Comparison of ENCODE assay signal across 20 cellular contexts in genomic region chr17:12320286-12320685, GRCh38.
A peak's percentile ranks its signal among the peaks of the same experiment; 100 is the strongest.
DNase-seq lines count a peak whose midpoint lies in the region; ATAC-seq and TF ChIP-seq lines count a peak whose summit lies in the region.
"Had no signal": no experiment of that assay in that cellular context is flagged by ENCODE, and none has a peak within 500 bp of the region (broad histone marks: within the 10 kb centered on the region; RNA-seq: fewer than 3 reads in every experiment).

No MANE protein-coding gene starts in this region.

- no peak for ATAC-seq in HG03095 (IDR thresholded peaks at IDR 0.05; ENCODE audit: unreplicated experiment)
- ATAC-seq: activated naive CD4-positive, alpha-beta T cell treated with anti-CD3 and anti-CD28 coated beads, Interleukin-2, amount 50 U/mL, for 72 hours; activated T-cell treated with anti-CD3 and anti-CD28 coated beads, Interleukin-2, amount 50 U/mL, for 72 hours; gastroesophageal sphincter; pancreas; right lobe of liver; Right ventricle myocardium inferior; stimulated activated naive B cell treated with anti-CD40 and anti-IgM and Interleukin-4, amounts not matched to agents 10 μg/mL and 1 μg/mL and 100 μg/mL, for 72 hours had no signal

- H3K27me3 ChIP-seq in SJSA1 (replicated peaks) (no peaks in the 10 kb centered on the region), tibial artery (no peaks in the 10 kb centered on the region)
- H3K27me3 ChIP-seq: cardiac muscle cell, gastroesophageal sphincter, pancreas, right lobe of liver, transverse colon had no signal

- H3K36me3 ChIP-seq in SJSA1 (no peaks in the 10 kb centered on the region), tibial artery (no peaks in the 10 kb centered on the region)
- H3K36me3 ChIP-seq: cardiac muscle cell, gastroesophageal sphincter, pancreas, right lobe of liver, transverse colon had no signal

- H3K27ac ChIP-seq in SJSA1 (peak overlapping the region; percentile 13; the same call in 1 of the 2 replicates), tibial artery (peak overlapping the region; percentile 77 to 78)
- H3K27ac ChIP-seq: cardiac muscle cell, gastroesophageal sphincter, pancreas, right lobe of liver, transverse colon had no signal

- in situ Hi-C loops in GM13976 (cut with MboI; ENCODE audit: low sequenced_read_pairs, unreplicated experiment) = no loop called here

- H3K4me3 ChIP-seq in SJSA1 (no peak overlapping the region), fibroblast of mammary gland (ENCODE audit: control insufficient read depth, low read depth, low read length) (no peak overlapping the region), tibial artery (no peak overlapping the region)
- H3K4me3 ChIP-seq: cardiac muscle cell, gastroesophageal sphincter, pancreas, right lobe of liver, transverse colon had no signal

- intact Hi-C loops in tibial artery (cut with DNase I; ENCODE audit: low total_unique reads) = no loop called here

- H3K4me1 ChIP-seq in SJSA1 (replicated peaks) = peaks cover 22% of the 10 kb centered on the region
- peaks cover 0 to 37% (median 10%) of the 10 kb centered on the region in 4 donors for H3K4me1 ChIP-seq in tibial artery
- H3K4me1 ChIP-seq: pancreas, right lobe of liver, transverse colon had no signal

- DNase-seq in EL (peak; percentile 70), SJSA1 (ENCODE audit: low read depth in 1 of 2, low spot score in 2 of 2) (peak; percentile 59 to 64), fibroblast of mammary gland (ENCODE audit: low read depth) (peak; percentile 62), tibial artery (no peak), GM13976 (ENCODE audit: low spot score) (no peak), kidney glomerular epithelial cell (lab: John Stamatoyannopoulos, UW) (no peak)
- DNase-seq: activated T-cell treated with anti-CD3 and anti-CD28 coated beads, Interleukin-2, amount 50 U/mL, for 72 hours; NCI-H1048; NCI-H187 treated with DMSO at 0.1 percent for 48 hours; NCI-H2227 treated with DMSO at 0.1 percent for 48 hours; NCI-H774; pancreas; right lobe of liver; stimulated activated naive B cell treated with anti-CD40 and anti-IgM and Interleukin-4, amounts not matched to agents 10 μg/mL and 1 μg/mL and 100 μg/mL, for 72 hours; transverse colon had no signal

- TF ChIP-seq CTCF in fibroblast of mammary gland (conservative IDR thresholded peaks at IDR 0.05; ENCODE audit: control insufficient read depth, insufficient read depth, low read depth, low read length) (no peak), tibial artery (IDR thresholded peaks at IDR 0.05) (no peak), GM13976 (IDR thresholded peaks at IDR 0.05; ENCODE audit: borderline replicate concordance, control extremely low read depth, extremely low read depth, insufficient read depth, missing control alignments) (no peak)

- H3K9me3 ChIP-seq in SJSA1 (replicated peaks) (no peaks in the 10 kb centered on the region), tibial artery (no peaks in the 10 kb centered on the region)
- H3K9me3 ChIP-seq: gastroesophageal sphincter, pancreas, right lobe of liver, transverse colon had no signal

Comparison
In these comparisons a context has a peak if more than half of its experiments do, and no peak if none do; other contexts are left out.
1. DNase-seq: peak in EL (single experiment), SJSA1 (2 of 2) and fibroblast of mammary gland (single experiment); none in tibial artery (0 of 2), GM13976 (single experiment) and kidney glomerular epithelial cell (single experiment).